In genomic region chr4:36004231-36004851, GRCh38 we compare ENCODE assay signal across 24 cellular contexts.
"Had no signal": no experiment of that assay in that cellular context is flagged by ENCODE, and none has a peak within 500 bp of the region (broad histone marks: within the 10 kb centered on the region; RNA-seq: fewer than 3 reads in every experiment).

No MANE protein-coding gene starts in this region.

- H3K27me3 ChIP-seq: right lobe of liver, uterus had no signal

- H3K27me3 Mint-ChIP-seq: activated CD4-positive, alpha-beta T cell treated with anti-CD3 and anti-CD28 coated beads for 36 hours; activated naive CD8-positive, alpha-beta T cell; brain; naive B cell; stimulated activated naive CD8-positive, alpha-beta T cell treated with anti-CD3 and anti-CD28 coated beads, Interleukin-15, Interleukin-2, amounts not matched to agents 100 ng/mL and 50 ng/mL, for 24 hours had no signal

- FAIRE-seq: keratinocyte had no signal

- H3K36me3 ChIP-seq: right lobe of liver, thoracic aorta, uterus had no signal

- H3K9ac ChIP-seq: parathyroid adenoma had no signal

- H3K4me1 Mint-ChIP-seq: activated CD4-positive, alpha-beta T cell treated with anti-CD3 and anti-CD28 coated beads for 36 hours; brain; endodermal cell; naive B cell; neural crest cell had no signal

- H3K27ac Mint-ChIP-seq: activated CD4-positive, alpha-beta T cell treated with anti-CD3 and anti-CD28 coated beads for 36 hours; activated naive CD8-positive, alpha-beta T cell; brain; endodermal cell; mesothelial cell of epicardium; naive B cell; stimulated activated naive CD8-positive, alpha-beta T cell treated with anti-CD3 and anti-CD28 coated beads, Interleukin-15, Interleukin-2, amounts not matched to agents 100 ng/mL and 50 ng/mL, for 24 hours had no signal

- H3K4me1 ChIP-seq: parathyroid adenoma, psoas muscle, uterus had no signal

- H3K36me3 Mint-ChIP-seq: brain, mesothelial cell of epicardium had no signal

- H3K4me3 Mint-ChIP-seq: activated CD4-positive, alpha-beta T cell treated with anti-CD3 and anti-CD28 coated beads for 36 hours; activated naive CD8-positive, alpha-beta T cell; brain; endodermal cell; mesothelial cell of epicardium; naive B cell; neural crest cell; stimulated activated naive CD8-positive, alpha-beta T cell treated with anti-CD3 and anti-CD28 coated beads, Interleukin-15, Interleukin-2, amounts not matched to agents 100 ng/mL and 50 ng/mL, for 24 hours had no signal

- H2AFZ ChIP-seq: parathyroid adenoma had no signal

- H3K4me3 ChIP-seq: psoas muscle, right lobe of liver, thoracic aorta, uterus had no signal

- DNase-seq: activated CD4-positive, alpha-beta T cell treated with anti-CD3 and anti-CD28 coated beads for 36 hours; activated CD4-positive, CD25-positive, alpha-beta regulatory T cell; activated effector memory CD4-positive, alpha-beta T cell treated with Interleukin-2 at 50 U/mL for 16 hours; activated naive CD4-positive, alpha-beta T cell treated with Interleukin-2 at 50 U/mL for 16 hours; aorta; endodermal cell; head of caudate nucleus; hippocampal formation; left colon; naive B cell; nucleus accumbens; psoas muscle; right lobe of liver; stimulated activated CD4-positive, alpha-beta T cell treated with anti-CD3 and anti-CD28 coated beads, Interleukin-12 subunit alpha, Interleukin-12 subunit beta, amount 100 ng/mL, for 4 hours; stimulated activated CD4-positive, alpha-beta T cell treated with anti-CD3 and anti-CD28 coated beads, Interleukin-4, amount 100 ng/mL, for 1 hour; uterus had no signal

- H3K79me2 ChIP-seq: parathyroid adenoma had no signal

- ATAC-seq: activated CD4-positive, alpha-beta T cell treated with anti-CD3 and anti-CD28 coated beads for 36 hours; left colon; psoas muscle; right lobe of liver had no signal

- H3K9me3 ChIP-seq: psoas muscle, right lobe of liver, thoracic aorta, uterus had no signal

- H3K9me3 Mint-ChIP-seq: endodermal cell had no signal

- H3K27ac ChIP-seq: parathyroid adenoma, psoas muscle, right lobe of liver, thoracic aorta, uterus had no signal
